In genomic region chr15:72170691-72171090, GRCh38 we compare ENCODE assay signal across 23 cellular contexts. TPM values are rescaled to one million over a fixed set of nuclear protein-coding genes. Genes with fewer than 3 reads are reported as not detected.
"Had no signal": no experiment of that assay in that cellular context is flagged by ENCODE, and none has a peak within 500 bp of the region (broad histone marks: within the 10 kb centered on the region; RNA-seq: fewer than 3 reads in every experiment).

No MANE protein-coding gene starts in this region.

- H3K36me3 Mint-ChIP-seq: activated CD8-positive, alpha-beta memory T cell treated with anti-CD3 and anti-CD28 coated beads, Interleukin-2, amount 10 ng/mL, durations not matched to agents 7 days and 5 days; T-cell had no signal

- ATAC-seq: activated CD8-positive, alpha-beta memory T cell treated with anti-CD3 and anti-CD28 coated beads, Interleukin-2, amount 10 ng/mL, durations not matched to agents 7 days and 5 days; activated T-cell treated with anti-CD3 and anti-CD28 coated beads, Interleukin-2, amount 50 U/mL, for 4 hours; activated T-helper 17 cell treated with anti-CD3 and anti-CD28 coated beads, Interleukin-2, amount 50 U/mL, for 72 hours; PC-3; T-cell had no signal

- H3K27ac Mint-ChIP-seq: activated B cell treated with CpG ODN at 0.5 μM for 24 hours; activated CD4-positive, alpha-beta T cell treated with anti-CD3 and anti-CD28 coated beads, Interleukin-2, amount 10 ng/mL, durations not matched to agents 24 days and 14 days; activated CD8-positive, alpha-beta memory T cell treated with anti-CD3 and anti-CD28 coated beads, Interleukin-2, amount 10 ng/mL, durations not matched to agents 7 days and 5 days; activated naive CD4-positive, alpha-beta T cell treated with anti-CD3 and anti-CD28 coated beads for 36 hours; activated T-helper 17 cell treated with anti-CD3 and anti-CD28 coated beads, Interleukin-2, amount 50 U/mL, for 72 hours; T-cell had no signal

- DNase-seq: activated B cell treated with CpG ODN at 0.5 μM for 24 hours; activated CD4-positive, alpha-beta T cell treated with anti-CD3 and anti-CD28 coated beads for 1 hour; activated CD4-positive, alpha-beta T cell treated with anti-CD3 and anti-CD28 coated beads, Interleukin-2, amount 10 ng/mL, durations not matched to agents 24 days and 14 days; activated CD4-positive, alpha-beta T cell treated with anti-CD3 and anti-CD28 coated beads, Interleukin-2, amount 50 U/mL, for 48 hours; activated CD8-positive, alpha-beta memory T cell treated with anti-CD3 and anti-CD28 coated beads, Interleukin-2, amount 10 ng/mL, durations not matched to agents 7 days and 5 days; activated gamma-delta T cell; activated naive CD4-positive, alpha-beta T cell treated with anti-CD3 and anti-CD28 coated beads for 36 hours; activated T-cell treated with anti-CD3 and anti-CD28 coated beads, Interleukin-2, amount 50 U/mL, for 4 hours; central memory CD4-positive, alpha-beta T cell; Karpas-422; NCI-H1048; NCI-H187 treated with DMSO at 0.1 percent for 48 hours; NCI-H2081 treated with DMSO at 0.1 percent for 48 hours; NCI-H446; NCI-H524; PC-3; SIG-M5; T-cell; T-helper 2 cell; T1000 had no signal

- H3K4me1 Mint-ChIP-seq: activated B cell treated with CpG ODN at 0.5 μM for 24 hours; activated T-helper 17 cell treated with anti-CD3 and anti-CD28 coated beads, Interleukin-2, amount 50 U/mL, for 72 hours had no signal

- H3K9me3 Mint-ChIP-seq: activated B cell treated with CpG ODN at 0.5 μM for 24 hours; activated CD4-positive, alpha-beta T cell treated with anti-CD3 and anti-CD28 coated beads, Interleukin-2, amount 10 ng/mL, durations not matched to agents 24 days and 14 days; activated naive CD4-positive, alpha-beta T cell treated with anti-CD3 and anti-CD28 coated beads for 36 hours; activated T-cell treated with anti-CD3 and anti-CD28 coated beads, Interleukin-2, amount 50 U/mL, for 4 hours; activated T-helper 17 cell treated with anti-CD3 and anti-CD28 coated beads, Interleukin-2, amount 50 U/mL, for 72 hours; T-cell had no signal

- H3K4me3 Mint-ChIP-seq: activated B cell treated with CpG ODN at 0.5 μM for 24 hours; activated CD4-positive, alpha-beta T cell treated with anti-CD3 and anti-CD28 coated beads, Interleukin-2, amount 10 ng/mL, durations not matched to agents 24 days and 14 days; activated CD8-positive, alpha-beta memory T cell treated with anti-CD3 and anti-CD28 coated beads, Interleukin-2, amount 10 ng/mL, durations not matched to agents 7 days and 5 days; activated naive CD4-positive, alpha-beta T cell treated with anti-CD3 and anti-CD28 coated beads for 36 hours; activated T-cell treated with anti-CD3 and anti-CD28 coated beads, Interleukin-2, amount 50 U/mL, for 4 hours; activated T-helper 17 cell treated with anti-CD3 and anti-CD28 coated beads, Interleukin-2, amount 50 U/mL, for 72 hours; T-cell had no signal

- FAIRE-seq: TTC549 had no signal

RNA-seq across cellular contexts. Expression of gene GRAMD2A, which starts 26.9 kb away (rescaled TPM):
- total RNA-seq: activated B cell treated with CpG ODN at 0.5 μM for 24 hours; activated CD8-positive, alpha-beta memory T cell treated with anti-CD3 and anti-CD28 coated beads, Interleukin-2, amount 10 ng/mL, durations not matched to agents 7 days and 5 days; activated naive CD4-positive, alpha-beta T cell treated with anti-CD3 and anti-CD28 coated beads for 36 hours; activated T-cell treated with anti-CD3 and anti-CD28 coated beads, Interleukin-2, amount 50 U/mL, for 4 hours; RPMI7951; T-cell had no signal
